In the genomic region with DNA sequence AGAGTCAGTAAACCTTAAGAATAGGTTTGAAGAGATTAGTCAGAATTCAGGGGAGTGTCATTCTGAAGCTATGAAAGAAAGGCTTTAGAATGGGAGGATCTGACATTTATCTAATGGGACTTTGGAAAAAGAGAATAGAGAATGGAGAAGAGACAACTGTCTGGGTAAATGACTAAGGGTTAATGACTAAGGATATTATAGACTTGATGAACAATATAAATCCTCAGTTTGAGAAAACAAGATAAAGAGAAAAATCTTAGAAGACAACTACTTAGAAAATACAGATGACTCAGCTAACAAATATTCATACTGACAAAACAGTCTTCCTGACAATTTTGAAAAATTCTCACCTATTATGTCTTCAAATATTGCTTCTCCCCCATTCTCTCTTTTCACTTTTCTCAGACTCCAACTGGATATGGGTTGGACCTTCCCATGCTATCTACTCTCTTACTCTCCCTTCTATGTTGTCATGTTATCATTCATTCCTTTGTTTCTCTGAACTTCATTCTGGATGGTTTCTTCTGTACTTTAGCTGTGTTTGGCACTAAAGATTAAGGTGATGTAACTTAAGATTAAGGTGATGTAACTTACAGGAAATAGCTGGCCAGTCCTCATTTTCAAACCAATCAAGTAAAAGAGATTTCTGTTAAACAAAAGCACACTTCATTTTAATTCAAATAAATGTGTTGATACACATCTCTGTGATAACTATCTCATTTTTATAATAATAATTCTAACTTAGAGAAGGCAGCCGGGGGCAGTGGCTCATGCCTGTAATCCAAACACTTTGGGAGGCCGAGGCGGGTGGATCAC, we compare ENCODE assay signal across 9 cellular contexts. TPM values are rescaled to one million over a fixed set of nuclear protein-coding genes. Genes with fewer than 3 reads are reported as not detected.
DNase-seq lines count a peak whose midpoint lies in the region; ATAC-seq, FAIRE-seq and TF ChIP-seq lines count a peak whose summit lies in the region.
"Had no signal": no experiment of that assay in that cellular context is flagged by ENCODE, and none has a peak within 500 bp of the region (broad histone marks: within the 10 kb centered on the region; RNA-seq: fewer than 3 reads in every experiment).

No MANE protein-coding gene starts in this region.

- H3K9me3 ChIP-seq in HepG2 (ENCODE audit: low read length): no peaks in the 10 kb centered on the region

- 95% methylated on average over 3 of the region's 3 CpGs for WGBS in HepG2 (ENCODE audit: low lambda C conversion rate)

- no peak for TF ChIP-seq POLR2A in HepG2 (IDR thresholded peaks at IDR 0.05; ENCODE audit: insufficient read depth in 1 of 2, low read depth in 2 of 2, low read length in 2 of 2)

- H3K27me3 Mint-ChIP-seq in nephron progenitor cell (ENCODE audit: low read depth, poor library complexity): no peaks in the 10 kb centered on the region

- H3K9ac ChIP-seq in HepG2 (ENCODE audit: insufficient read depth, low read depth, low read length): no peak overlapping the region

- H3K27me3 ChIP-seq in HepG2 (ENCODE audit: control insufficient read depth in 1 of 2, insufficient read depth in 2 of 2, low read length in 2 of 2): no peaks in the 10 kb centered on the region

- no peak overlapping the region for H3K4me3 ChIP-seq in HepG2 (replicated peaks in 1 of 3; ENCODE audit: insufficient read depth in 1 of 3, low read depth in 2 of 3, low read length in 3 of 3)

- H3K27ac ChIP-seq in HepG2 (ENCODE audit: extremely low read length, insufficient read depth, low read length): no peak overlapping the region

- no peak for FAIRE-seq in HepG2 (lab: Jason Lieb, UNC)
- FAIRE-seq: GM18507 had no signal

- CTCF ChIA-PET in HepG2 (lab: Yijun Ruan, JAX; ENCODE audit: low intra/inter-chr PET ratio, low total read pairs): no interaction called here

- H3K4me3 Mint-ChIP-seq in nephron progenitor cell: no peak overlapping the region

- H3K79me2 ChIP-seq in HepG2 (ENCODE audit: insufficient read depth, low read length): peaks cover 94% of the 10 kb centered on the region

- POLR2A ChIA-PET in HepG2 (lab: Yijun Ruan, JAX): interaction anchor here (1.1 to 3.6 kb wide), 2 partner anchors 20 to 137 kb away, joined by 3 to 16 read pairs; a partner anchor contains a TSS

- intact Hi-C loops in HepG2 (cut with micrococcal nuclease; ENCODE audit: unreplicated experiment): no loop called here

- H3K4me2 ChIP-seq in HepG2 (ENCODE audit: low read depth, low read length): no peak overlapping the region

- no peaks in the 10 kb centered on the region for H3K9me3 Mint-ChIP-seq in activated naive CD4-positive, alpha-beta T cell treated with anti-CD3 and anti-CD28 coated beads, Interleukin-2, amount 50 U/mL, for 72 hours
- no peaks in the 10 kb centered on the region for H3K9me3 Mint-ChIP-seq in nephron progenitor cell

- peaks cover 23% of the 10 kb centered on the region for H3K4me1 Mint-ChIP-seq in nephron progenitor cell

- DNase-seq in Caki2 (ENCODE audit: low read depth): peak; percentile 76
- DNase-seq in LoVo (ENCODE audit: low spot score): peak; percentile 34
- no peak for DNase-seq in activated naive CD4-positive, alpha-beta T cell treated with anti-CD3 and anti-CD28 coated beads, Interleukin-2, amount 50 U/mL, for 72 hours (ENCODE audit: low spot score in 2 of 2)
- DNase-seq in HepG2 (ENCODE audit: low spot score): no peak
- DNase-seq in activated CD4-positive, alpha-beta T cell treated with anti-CD3 and anti-CD28 coated beads, Interleukin-2, amount 50 U/mL, for 1 hour: no peak
- DNase-seq in nephron progenitor cell: no peak
- DNase-seq in HT-29 (ENCODE audit: low spot score): no peak

- ATAC-seq in activated naive CD4-positive, alpha-beta T cell treated with anti-CD3 and anti-CD28 coated beads, Interleukin-2, amount 50 U/mL, for 72 hours: peak; percentile 70 to 74
- ATAC-seq in HepG2 (no peak), GM19467 (IDR thresholded peaks at IDR 0.05; ENCODE audit: unreplicated experiment) (no peak)

- H4K20me1 ChIP-seq in HepG2 (ENCODE audit: insufficient read depth, low read length): peaks cover 34% of the 10 kb centered on the region

- TF ChIP-seq CTCF in HepG2 (CRISPR knock-in tag; IDR thresholded peaks at IDR 0.05): no peak
- TF ChIP-seq CTCF in nephron progenitor cell (IDR thresholded peaks at IDR 0.05): no peak

- peaks cover 0 to 7% of the 10 kb centered on the region in 2 experiments; a peak in 1 of 5 replicates for H3K36me3 ChIP-seq in HepG2 (replicated peaks in 1 of 2; ENCODE audit: control insufficient read depth in 1 of 2, insufficient read depth in 2 of 2, low read length in 2 of 2)

- no peaks in the 10 kb centered on the region for H3K36me3 Mint-ChIP-seq in activated naive CD4-positive, alpha-beta T cell treated with anti-CD3 and anti-CD28 coated beads, Interleukin-2, amount 50 U/mL, for 72 hours
- H3K36me3 Mint-ChIP-seq in nephron progenitor cell (ENCODE audit: low read depth): peaks cover 45% of the 10 kb centered on the region

- no peak overlapping the region for H2AFZ ChIP-seq in HepG2 (ENCODE audit: low read length)

- peak overlapping the region in 1 of 2 donors; percentile 16 for H3K27ac Mint-ChIP-seq in activated naive CD4-positive, alpha-beta T cell treated with anti-CD3 and anti-CD28 coated beads, Interleukin-2, amount 50 U/mL, for 72 hours
- H3K27ac Mint-ChIP-seq in nephron progenitor cell: no peak overlapping the region

- BruUV-seq in HepG2 (replicated peaks; lab: Mats Ljungman, UMichigan): no TSS peak

- peaks cover 46% of the 10 kb centered on the region for H3K4me1 ChIP-seq in HepG2 (ENCODE audit: insufficient read depth, low read length)

- in situ Hi-C loops in Caki2 (cut with HindIII; ENCODE audit: low pct_unique_long_range_greater_than_20kb, low sequenced_read_pairs): no loop called here
- in situ Hi-C loops in HepG2 (cut with HindIII; ENCODE audit: extremely low pct_ligation_motif_present, low pct_unique_long_range_greater_than_20kb): no loop called here

- TF ChIP-seq EP300 in HepG2 (IDR thresholded peaks at IDR 0.05; ENCODE audit: low read depth in 2 of 2, low read length in 2 of 2) (no peak), HepG2 (CRISPR knock-in tag; IDR thresholded peaks at IDR 0.05; ENCODE audit: borderline replicate concordance) (no peak)

- no peak for TF ChIP-seq RAD21 in HepG2 (CRISPR knock-in tag; IDR thresholded peaks at IDR 0.05)

TF ChIP-seq in HepG2, 621 proteins besides CTCF, POLR2A, EP300 and RAD21 (continues in another document):
- TF ChIP-seq ZNF292 (CRISPR knock-in tag; IDR thresholded peaks at IDR 0.05; ENCODE audit: borderline replicate concordance, low read depth) (no peak), ZNF556 (CRISPR knock-in tag; IDR thresholded peaks at IDR 0.05; ENCODE audit: borderline replicate concordance) (no peak), KLF15 (CRISPR knock-in tag; IDR thresholded peaks at IDR 0.05; ENCODE audit: borderline replicate concordance) (no peak)
- TF ChIP-seq, protein P1, sequence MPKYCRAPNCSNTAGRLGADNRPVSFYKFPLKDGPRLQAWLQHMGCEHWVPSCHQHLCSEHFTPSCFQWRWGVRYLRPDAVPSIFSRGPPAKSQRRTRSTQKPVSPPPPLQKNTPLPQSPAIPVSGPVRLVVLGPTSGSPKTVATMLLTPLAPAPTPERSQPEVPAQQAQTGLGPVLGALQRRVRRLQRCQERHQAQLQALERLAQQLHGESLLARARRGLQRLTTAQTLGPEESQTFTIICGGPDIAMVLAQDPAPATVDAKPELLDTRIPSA (CRISPR knock-in tag; IDR thresholded peaks at IDR 0.05; ENCODE audit: borderline replicate concordance): no peak
- TF ChIP-seq, protein P2, sequence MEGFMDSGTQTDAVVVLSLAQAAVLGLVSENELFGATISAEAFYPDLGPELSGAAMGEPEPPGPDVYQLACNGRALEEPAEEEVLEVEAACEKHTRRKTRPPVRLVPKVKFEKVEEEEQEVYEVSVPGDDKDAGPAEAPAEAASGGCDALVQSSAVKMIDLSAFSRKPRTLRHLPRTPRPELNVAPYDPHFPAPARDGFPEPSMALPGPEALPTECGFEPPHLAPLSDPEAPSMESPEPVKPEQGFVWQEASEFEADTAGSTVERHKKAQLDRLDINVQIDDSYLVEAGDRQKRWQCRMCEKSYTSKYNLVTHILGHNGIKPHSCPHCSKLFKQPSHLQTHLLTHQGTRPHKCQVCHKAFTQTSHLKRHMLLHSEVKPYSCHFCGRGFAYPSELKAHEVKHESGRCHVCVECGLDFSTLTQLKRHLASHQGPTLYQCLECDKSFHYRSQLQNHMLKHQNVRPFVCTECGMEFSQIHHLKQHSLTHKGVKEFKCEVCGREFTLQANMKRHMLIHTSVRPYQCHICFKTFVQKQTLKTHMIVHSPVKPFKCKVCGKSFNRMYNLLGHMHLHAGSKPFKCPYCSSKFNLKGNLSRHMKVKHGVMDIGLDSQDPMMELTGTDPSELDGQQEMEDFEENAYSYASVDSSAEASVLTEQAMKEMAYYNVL (CRISPR knock-in tag; IDR thresholded peaks at IDR 0.05; ENCODE audit: borderline replicate concordance): no peak

RNA-seq across cellular contexts. Expression of a gene that starts 20.3 kb away (rescaled TPM):
- total RNA-seq in Caki2 (2014; rRNA removed; shearing (Covaris generic); ENCODE audit: low replicate concordance): 29.8 and 34.6 TPM in 2 replicates
- 10 to 100 TPM; 28.0 to 51.5 TPM for total RNA-seq in activated naive CD4-positive, alpha-beta T cell treated with anti-CD3 and anti-CD28 coated beads, Interleukin-2, amount 50 U/mL, for 72 hours
- 67.0 and 106 TPM in 2 replicates for total RNA-seq in HepG2 (2016; rRNA removed; fragmentation: Illumina TruSeq; extraction: Trizol)
- total RNA-seq in HepG2 (2016; cell fraction: cytosol; rRNA removed; fragmentation: Illumina TruSeq; extraction: Trizol; ENCODE audit: low read depth): 5.3 and 6.0 TPM in 2 replicates
- total RNA-seq in HepG2 (2016; cell fraction: insoluble cytoplasmic fraction; rRNA removed; fragmentation: Illumina TruSeq; extraction: Trizol): 65.8 and 105 TPM in 2 replicates
- total RNA-seq in HepG2 (2016; cell fraction: membrane; rRNA removed; fragmentation: Illumina TruSeq; extraction: Trizol): 15.3 and 18.4 TPM in 2 replicates
- total RNA-seq in HepG2 (2016; cell fraction: nucleus; rRNA removed; fragmentation: Illumina TruSeq; extraction: Trizol): 102 and 125 TPM in 2 replicates
- polyA plus RNA-seq in HepG2 (2011; rRNA removed): 135 and 142 TPM in 2 replicates
- polyA plus RNA-seq in HepG2 (2011; cell fraction: cytosol; rRNA removed): 110 and 155 TPM in 2 replicates
- polyA plus RNA-seq in HepG2 (2011; cell fraction: nucleus; rRNA removed): 50.4 and 50.5 TPM in 2 replicates
- 134 and 147 TPM in 2 replicates for polyA plus RNA-seq in HepG2 (2012)
- 3.0 and 3.3 TPM in 2 replicates for polyA plus RNA-seq in HepG2 (2016; cell fraction: cytosol; fragmentation: Illumina TruSeq; extraction: Trizol; ENCODE audit: low read depth)
- polyA plus RNA-seq in HepG2 (2016; cell fraction: insoluble cytoplasmic fraction; fragmentation: Illumina TruSeq; extraction: Trizol; ENCODE audit: low read depth): 49.1 and 53.6 TPM in 2 replicates
- polyA plus RNA-seq in HepG2 (2016; cell fraction: membrane; fragmentation: Illumina TruSeq; extraction: Trizol; ENCODE audit: low read depth): 8.1 and 9.3 TPM in 2 replicates
- polyA plus RNA-seq in HepG2 (2016; cell fraction: nucleus; fragmentation: Illumina TruSeq; extraction: Trizol; ENCODE audit: insufficient read depth, low read depth): 109 and 119 TPM in 2 replicates
- polyA minus RNA-seq in HepG2 (2011; rRNA and poly(A)+ RNA removed; ENCODE audit: low replicate concordance): 467 and 535 TPM in 2 replicates
- 185 and 199 TPM in 2 replicates for polyA minus RNA-seq in HepG2 (2011; cell fraction: cytosol; rRNA and poly(A)+ RNA removed)
- polyA minus RNA-seq in HepG2 (2011; cell fraction: nucleus; rRNA and poly(A)+ RNA removed): 108 and 115 TPM in 2 replicates
- 61.7 and 74.2 TPM in 2 replicates for total RNA-seq in HT-29 (2014; rRNA removed; shearing (Covaris generic))

Comparison
In these comparisons a context has a peak if more than half of its experiments do, and no peak if none do; other contexts are left out.
1. DNase-seq: peak in Caki2 (single experiment) and LoVo (single experiment); none in activated naive CD4-positive, alpha-beta T cell treated with anti-CD3 and anti-CD28 coated beads, Interleukin-2, amount 50 U/mL, for 72 hours (0 of 2), HepG2 (single experiment), activated CD4-positive, alpha-beta T cell treated with anti-CD3 and anti-CD28 coated beads, Interleukin-2, amount 50 U/mL, for 1 hour (single experiment), nephron progenitor cell (single experiment) and HT-29 (single experiment).
2. ATAC-seq: peak in activated naive CD4-positive, alpha-beta T cell treated with anti-CD3 and anti-CD28 coated beads, Interleukin-2, amount 50 U/mL, for 72 hours (2 of 2); none in HepG2 (single experiment) and GM19467 (single experiment).